33 cellular contexts compared by ENCODE assay signal in the genomic region with DNA sequence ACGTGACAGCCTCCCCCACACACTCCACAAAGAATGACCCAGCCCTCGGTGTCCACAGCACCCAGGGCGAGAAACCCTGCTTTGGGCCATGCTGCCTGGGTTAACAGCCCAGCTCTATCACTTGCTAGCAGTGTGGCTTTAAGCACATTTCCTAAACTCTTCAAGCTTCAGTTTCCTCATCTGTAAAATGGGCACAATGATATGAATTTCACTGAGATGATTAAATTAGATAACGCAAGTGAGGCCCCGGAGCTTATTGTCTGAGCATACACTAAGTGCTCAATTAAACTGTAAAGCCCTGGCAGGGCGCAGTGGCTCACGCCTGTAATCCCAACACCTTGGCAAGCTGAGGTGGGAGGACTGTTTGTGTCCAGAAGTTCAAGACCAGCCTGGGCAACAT.
"Had no signal": no experiment of that assay in that cellular context is flagged by ENCODE, and none has a peak within 500 bp of the region (broad histone marks: within the 10 kb centered on the region; RNA-seq: fewer than 3 reads in every experiment).

No MANE protein-coding gene starts in this region.

- H3K36me3 ChIP-seq: adrenal gland, ascending aorta, cardiac muscle cell, esophagus muscularis mucosa, heart left ventricle, uterus, WERI-Rb-1 had no signal

- H3K4me1 ChIP-seq: adrenal gland, esophagus muscularis mucosa, foreskin keratinocyte, heart left ventricle, uterus had no signal

- H3K27ac ChIP-seq: adrenal gland, ascending aorta, cardiac muscle cell, coronary artery, esophagus muscularis mucosa, foreskin keratinocyte, heart left ventricle, uterus, WERI-Rb-1 had no signal

- H3K27ac Mint-ChIP-seq: activated CD4-positive, alpha-beta memory T cell treated with anti-CD3 and anti-CD28 coated beads for 36 hours; activated CD4-positive, alpha-beta T cell treated with anti-CD3 and anti-CD28 coated beads, Interleukin-2, amount 10 ng/mL, durations not matched to agents 24 days and 14 days; activated naive CD4-positive, alpha-beta T cell treated with anti-CD3 and anti-CD28 coated beads for 36 hours; activated naive CD8-positive, alpha-beta T cell treated with anti-CD3 and anti-CD28 coated beads for 36 hours; activated T-helper 1 cell treated with anti-CD3 and anti-CD28 coated beads, Interleukin-12 subunit alpha, Interleukin-12 subunit beta, Interleukin-2, Interleukin-4 antibody, amounts not matched to agents 30 ng/mL and 10 ng/mL and 1 ng/mL, durations not matched to agents 14 hours and 24 hours and 36 hours; immature natural killer cell; memory B cell; T-helper 1 cell treated with Interleukin-12 subunit alpha and Interleukin-12 subunit beta and Interleukin-4 antibody, amounts not matched to agents 30 μg/mL and 1 μg/mL, for 36 hours; type B pancreatic cell had no signal

- H3K9me3 ChIP-seq: adrenal gland, ascending aorta, esophagus muscularis mucosa, heart left ventricle, uterus had no signal

- H3K36me3 Mint-ChIP-seq: activated CD4-positive, alpha-beta memory T cell treated with anti-CD3 and anti-CD28 coated beads for 36 hours; activated naive CD8-positive, alpha-beta T cell treated with anti-CD3 and anti-CD28 coated beads for 36 hours; brain; memory B cell; type B pancreatic cell had no signal

- H3K9me3 Mint-ChIP-seq: activated CD4-positive, alpha-beta T cell treated with anti-CD3 and anti-CD28 coated beads, Interleukin-2, amount 10 ng/mL, durations not matched to agents 24 days and 14 days; activated naive CD4-positive, alpha-beta T cell treated with anti-CD3 and anti-CD28 coated beads for 36 hours; activated naive CD8-positive, alpha-beta T cell treated with anti-CD3 and anti-CD28 coated beads for 36 hours; activated T-helper 1 cell treated with anti-CD3 and anti-CD28 coated beads, Interleukin-12 subunit alpha, Interleukin-12 subunit beta, Interleukin-2, Interleukin-4 antibody, amounts not matched to agents 30 ng/mL and 10 ng/mL and 1 ng/mL, durations not matched to agents 14 hours and 24 hours and 36 hours; immature natural killer cell; memory B cell; neural crest cell; stimulated activated naive CD8-positive, alpha-beta T cell treated with anti-CD3 and anti-CD28 coated beads, Interleukin-15, amount 100 ng/mL, for 72 hours; T-helper 1 cell treated with Interleukin-12 subunit alpha and Interleukin-12 subunit beta and Interleukin-4 antibody, amounts not matched to agents 30 μg/mL and 1 μg/mL, for 36 hours; type B pancreatic cell had no signal

- H3K4me1 Mint-ChIP-seq: activated CD4-positive, alpha-beta T cell treated with anti-CD3 and anti-CD28 coated beads, Interleukin-2, amount 10 ng/mL, durations not matched to agents 24 days and 14 days; activated naive CD8-positive, alpha-beta T cell treated with anti-CD3 and anti-CD28 coated beads for 36 hours; immature natural killer cell had no signal

- H3K4me3 Mint-ChIP-seq: activated CD4-positive, alpha-beta memory T cell treated with anti-CD3 and anti-CD28 coated beads for 36 hours; activated CD4-positive, alpha-beta T cell treated with anti-CD3 and anti-CD28 coated beads, Interleukin-2, amount 10 ng/mL, durations not matched to agents 24 days and 14 days; activated naive CD4-positive, alpha-beta T cell treated with anti-CD3 and anti-CD28 coated beads for 36 hours; activated naive CD8-positive, alpha-beta T cell treated with anti-CD3 and anti-CD28 coated beads for 36 hours; activated T-helper 1 cell treated with anti-CD3 and anti-CD28 coated beads, Interleukin-12 subunit alpha, Interleukin-12 subunit beta, Interleukin-2, Interleukin-4 antibody, amounts not matched to agents 30 ng/mL and 10 ng/mL and 1 ng/mL, durations not matched to agents 14 hours and 24 hours and 36 hours; brain; immature natural killer cell; stimulated activated naive CD8-positive, alpha-beta T cell treated with anti-CD3 and anti-CD28 coated beads, Interleukin-15, amount 100 ng/mL, for 72 hours; T-helper 1 cell treated with Interleukin-12 subunit alpha and Interleukin-12 subunit beta and Interleukin-4 antibody, amounts not matched to agents 30 μg/mL and 1 μg/mL, for 36 hours; type B pancreatic cell had no signal

- H3K4me3 ChIP-seq: adrenal gland, ascending aorta, cardiac muscle cell, coronary artery, esophagus muscularis mucosa, uterus had no signal

- H3K27me3 ChIP-seq: adrenal gland, ascending aorta, cardiac muscle cell, esophagus muscularis mucosa, foreskin keratinocyte, heart left ventricle, uterus had no signal

- ATAC-seq: foreskin keratinocyte; left colon; naive thymus-derived CD8-positive, alpha-beta T cell; right cardiac atrium; stimulated activated naive CD8-positive, alpha-beta T cell treated with anti-CD3 and anti-CD28 coated beads, Interleukin-15, amount 100 ng/mL, for 72 hours had no signal

- H3K27me3 Mint-ChIP-seq: activated CD4-positive, alpha-beta memory T cell treated with anti-CD3 and anti-CD28 coated beads for 36 hours; activated CD4-positive, alpha-beta T cell treated with anti-CD3 and anti-CD28 coated beads, Interleukin-2, amount 10 ng/mL, durations not matched to agents 24 days and 14 days; activated naive CD8-positive, alpha-beta T cell treated with anti-CD3 and anti-CD28 coated beads for 36 hours; brain; naive thymus-derived CD8-positive, alpha-beta T cell; stimulated activated naive CD8-positive, alpha-beta T cell treated with anti-CD3 and anti-CD28 coated beads, Interleukin-15, amount 100 ng/mL, for 72 hours had no signal

- DNase-seq: activated CD4-positive, alpha-beta T cell treated with anti-CD3 and anti-CD28 coated beads, Interleukin-2, amount 10 ng/mL, durations not matched to agents 24 days and 14 days; activated CD4-positive, CD25-positive, alpha-beta regulatory T cell treated with anti-CD3 and anti-CD28 coated beads, Interleukin-2, amount 50 U/mL, for 72 hours; activated CD8-positive, alpha-beta memory T cell treated with anti-CD3 and anti-CD28 coated beads, Interleukin-2, amount 50 U/mL, for 4 hours; activated effector memory CD4-positive, alpha-beta T cell treated with anti-CD3 and anti-CD28 coated beads, Interleukin-2, amount 50 U/mL, for 16 hours; activated naive CD4-positive, alpha-beta T cell treated with anti-CD3 and anti-CD28 coated beads for 36 hours; activated naive CD8-positive, alpha-beta T cell treated with anti-CD3 and anti-CD28 coated beads for 36 hours; activated T-cell treated with anti-CD3 and anti-CD28 coated beads, Interleukin-2, amount 50 U/mL, for 1 hour; adrenal gland; cerebellar nuclear complex; foreskin keratinocyte; heart left ventricle; immature natural killer cell; left colon; midbrain; naive thymus-derived CD8-positive, alpha-beta T cell; occipital lobe; right cardiac atrium; stimulated activated CD4-positive, alpha-beta T cell treated with anti-CD3 and anti-CD28 coated beads, Interleukin-2, amount 100 ng/mL, for 48 hours; stimulated activated naive CD8-positive, alpha-beta T cell treated with anti-CD3 and anti-CD28 coated beads, Interleukin-15, amount 100 ng/mL, for 72 hours; T-helper 9 cell; uterus; WERI-Rb-1 had no signal
